9 cellular contexts compared by ENCODE assay signal in the genomic region with DNA sequence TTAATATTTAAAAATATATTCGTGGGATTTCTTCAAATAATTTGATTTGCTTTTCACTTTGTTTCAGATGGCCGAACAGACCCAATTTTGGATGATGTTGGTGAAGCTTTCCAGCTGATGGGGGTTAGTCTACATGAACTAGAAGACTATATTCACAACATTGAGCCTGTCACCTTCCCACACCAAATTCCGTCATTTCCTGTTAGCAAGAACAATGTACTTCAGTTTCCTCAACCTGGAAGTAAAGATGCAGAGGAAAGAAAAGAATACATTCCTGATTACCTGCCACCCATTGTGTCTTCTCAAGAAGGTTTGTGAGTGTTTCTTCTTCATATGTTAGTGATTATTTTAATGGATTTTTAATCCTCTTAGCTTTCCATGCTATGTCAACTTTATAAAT.
"Had no signal": no experiment of that assay in that cellular context is flagged by ENCODE, and none has a peak within 500 bp of the region (broad histone marks: within the 10 kb centered on the region; RNA-seq: fewer than 3 reads in every experiment).

No MANE protein-coding gene starts in this region.

- FAIRE-seq: HepG2 had no signal

- H3K9ac ChIP-seq: GM23248 had no signal

- H3K27ac ChIP-seq: GM23248, HL-60 had no signal

- DNase-seq: GM23248, GOT3, H7, HFFc6, KBM-7 had no signal

- H3K9me3 ChIP-seq: HAP-1 had no signal

- H3K4me3 ChIP-seq: GM23248, HAP-1 had no signal

- H2AFZ ChIP-seq: GM23248 had no signal

- ATAC-seq: HCT116, HepG2 had no signal
